1 cellular context compared by ENCODE assay signal in genomic region chr5:60672693-60673264, GRCh38.
TF ChIP-seq lines count a peak whose summit lies in the region.

No MANE protein-coding gene starts in this region.

TF ChIP-seq in HepG2, 621 proteins besides CTCF, POLR2A, EP300 and RAD21 (continued from another document and continues in another):
- TF ChIP-seq ZNF318 (CRISPR knock-in tag; IDR thresholded peaks at IDR 0.05), result no peak
- TF ChIP-seq ZNF557 (CRISPR knock-in tag; IDR thresholded peaks at IDR 0.05), result peak; percentile 29; the same call in 1 of the 2 replicates
- TF ChIP-seq MLX (CRISPR knock-in tag; IDR thresholded peaks at IDR 0.05), result peak; percentile 84
- TF ChIP-seq ATF7-NPFF (CRISPR knock-in tag; IDR thresholded peaks at IDR 0.05; ENCODE audit: low read depth), result no peak
- TF ChIP-seq NONO (IDR thresholded peaks at IDR 0.05), result no peak
- no peak; the same call in 1 of the 2 replicates for TF ChIP-seq NONO (CRISPR knock-in tag; conservative IDR thresholded peaks at IDR 0.05)
- no peak for TF ChIP-seq ZFP91 (CRISPR knock-in tag; IDR thresholded peaks at IDR 0.05; ENCODE audit: borderline replicate concordance)
- TF ChIP-seq PCBP2 (optimal IDR thresholded peaks at IDR 0.05; ENCODE audit: low read depth, low read length, poor library complexity, severe bottlenecking), result no peak
- TF ChIP-seq ZC3H4 (CRISPR knock-in tag; IDR thresholded peaks at IDR 0.05; ENCODE audit: borderline replicate concordance), result no peak
- no peak for TF ChIP-seq ZKSCAN5 (CRISPR knock-in tag; IDR thresholded peaks at IDR 0.05)
- TF ChIP-seq RBM39 (IDR thresholded peaks at IDR 0.05; ENCODE audit: low read depth, low read length, poor library complexity, severe bottlenecking), result no peak
- TF ChIP-seq HNRNPH1 (optimal IDR thresholded peaks at IDR 0.05; ENCODE audit: low read depth, low read length), result no peak
- no peak for TF ChIP-seq ZSCAN12 (CRISPR knock-in tag; IDR thresholded peaks at IDR 0.05)
- TF ChIP-seq CSRNP1 (CRISPR knock-in tag; IDR thresholded peaks at IDR 0.05), result peak; percentile 80; the same call in 1 of the 2 replicates
- peak; percentile 77 for TF ChIP-seq RBFOX2 (IDR thresholded peaks at IDR 0.05; ENCODE audit: low read depth, low read length)
- TF ChIP-seq ZNF333 (CRISPR knock-in tag; IDR thresholded peaks at IDR 0.05; ENCODE audit: borderline replicate concordance), result no peak
- no peak for TF ChIP-seq ZNF326 (CRISPR knock-in tag; IDR thresholded peaks at IDR 0.05; ENCODE audit: borderline replicate concordance)
- no peak for TF ChIP-seq ZFP36L2 (CRISPR knock-in tag; IDR thresholded peaks at IDR 0.05)
- TF ChIP-seq POGZ (CRISPR knock-in tag; IDR thresholded peaks at IDR 0.05), result peak; percentile 79
- no peak for TF ChIP-seq ZNF407 (CRISPR knock-in tag; IDR thresholded peaks at IDR 0.05; ENCODE audit: not compliant biosample characterization)
- peak; percentile 100 for TF ChIP-seq FOXP4 (CRISPR knock-in tag; IDR thresholded peaks at IDR 0.05)
- TF ChIP-seq ZNF615 (CRISPR knock-in tag; IDR thresholded peaks at IDR 0.05; ENCODE audit: borderline replicate concordance), result no peak
- TF ChIP-seq ZNF709 (CRISPR knock-in tag; IDR thresholded peaks at IDR 0.05), result 0 out of 2 replicates have a peak, but pooled peaks have one; percentile 12
- no peak for TF ChIP-seq ZNF549 (CRISPR knock-in tag; IDR thresholded peaks at IDR 0.05)
- peak; percentile 92 for TF ChIP-seq HMG20B (CRISPR knock-in tag; conservative IDR thresholded peaks at IDR 0.05)
- no peak for TF ChIP-seq TERF1 (CRISPR knock-in tag; IDR thresholded peaks at IDR 0.05)
- TF ChIP-seq CBX5 (CRISPR knock-in tag; IDR thresholded peaks at IDR 0.05; ENCODE audit: borderline replicate concordance), result peak; percentile 64; the same call in 1 of the 2 replicates
- no peak for TF ChIP-seq ZNF256 (CRISPR knock-in tag; conservative IDR thresholded peaks at IDR 0.05)
- TF ChIP-seq ATRX (CRISPR knock-in tag; IDR thresholded peaks at IDR 0.05; ENCODE audit: borderline replicate concordance), result no peak
- no peak for TF ChIP-seq ZKSCAN1 (IDR thresholded peaks at IDR 0.05; ENCODE audit: low read length)
- no peak for TF ChIP-seq ZNF678 (CRISPR knock-in tag; IDR thresholded peaks at IDR 0.05)
